Comparison of ENCODE assay signal across 31 cellular contexts in genomic region chr20:13468166-13468565, GRCh38.
"Had no signal": no experiment of that assay in that cellular context is flagged by ENCODE, and none has a peak within 500 bp of the region (broad histone marks: within the 10 kb centered on the region; RNA-seq: fewer than 3 reads in every experiment).

No MANE protein-coding gene starts in this region.

- H3K4me2 ChIP-seq: neural progenitor cell, smooth muscle cell had no signal

- H3K9ac ChIP-seq: neural progenitor cell had no signal

- FAIRE-seq: pancreas had no signal

- H3K9me3 ChIP-seq: pancreas, prostate gland, right lobe of liver, sigmoid colon, suprapubic skin, testis, tibial artery, upper lobe of right lung, uterus had no signal

- H3K36me3 Mint-ChIP-seq: natural killer cell had no signal

- H3K27me3 Mint-ChIP-seq: naive thymus-derived CD4-positive, alpha-beta T cell; stimulated activated memory B cell treated with anti-CD40 and anti-IgM and Interleukin-4, amounts not matched to agents 10 μg/mL and 1 μg/mL and 100 μg/mL, for 72 hours; stimulated activated naive CD8-positive, alpha-beta T cell treated with anti-CD3 and anti-CD28 coated beads, Interleukin-15, amount 100 ng/mL, for 72 hours; type B pancreatic cell had no signal

- H3K4me1 ChIP-seq: neural progenitor cell, pancreas, prostate gland, right lobe of liver, spleen, suprapubic skin, testis, tibial artery, transverse colon, upper lobe of right lung, uterus had no signal

- H2AFZ ChIP-seq: neural progenitor cell had no signal

- DNase-seq: naive thymus-derived CD4-positive, alpha-beta T cell; natural killer cell; occipital lobe; pancreas; retina; right cardiac atrium; right lobe of liver; sigmoid colon; spleen; stimulated activated CD4-positive, alpha-beta T cell treated with anti-CD3 and anti-CD28 coated beads, Interleukin-12 subunit alpha, Interleukin-12 subunit beta, amount 100 ng/mL, for 4 hours; stimulated activated CD4-positive, alpha-beta T cell treated with anti-CD3 and anti-CD28 coated beads, Interleukin-1b, Interleukin-23, amount 100 ng/mL, for 48 hours; stimulated activated CD4-positive, alpha-beta T cell treated with anti-CD3 and anti-CD28 coated beads, Interleukin-4, amount 100 ng/mL, for 1 hour; stimulated activated CD4-positive, alpha-beta T cell treated with anti-CD3 and anti-CD28 coated beads, Interleukin-4, amount 100 ng/mL, for 4 hours; stimulated activated CD8-positive, alpha-beta memory T cell treated with anti-CD3 and anti-CD28 coated beads, Interleukin-4, amount 100 ng/mL, for 48 hours; stimulated activated naive CD4-positive, alpha-beta T cell; stimulated activated naive CD8-positive, alpha-beta T cell treated with anti-CD3 and anti-CD28 coated beads, Interleukin-15, amount 100 ng/mL, for 72 hours; stimulated activated naive CD8-positive, alpha-beta T cell treated with anti-CD3 and anti-CD28 coated beads, Interleukin-15, Interleukin-2, amounts not matched to agents 100 U/mL and 50 U/mL, for 24 hours; substantia nigra; testis; tibial artery; transverse colon; upper lobe of right lung; uterus had no signal

- H3K36me3 ChIP-seq: neural progenitor cell, pancreas, prostate gland, right lobe of liver, sigmoid colon, suprapubic skin, tibial artery, transverse colon, upper lobe of right lung, uterus had no signal

- H3K4me3 ChIP-seq: neural progenitor cell, pancreas, prostate gland, right lobe of liver, sigmoid colon, skin epidermis, smooth muscle cell, spleen, suprapubic skin, testis, tibial artery, transverse colon, upper lobe of right lung, uterus had no signal

- H3K4me1 Mint-ChIP-seq: naive thymus-derived CD4-positive, alpha-beta T cell; natural killer cell; nephron; neural progenitor cell; stimulated activated memory B cell treated with anti-CD40 and anti-IgM and Interleukin-4, amounts not matched to agents 10 μg/mL and 1 μg/mL and 100 μg/mL, for 72 hours; stimulated activated naive CD8-positive, alpha-beta T cell treated with anti-CD3 and anti-CD28 coated beads, Interleukin-15, amount 100 ng/mL, for 72 hours had no signal

- H3K27ac ChIP-seq: neural progenitor cell, pancreas, prostate gland, right lobe of liver, sigmoid colon, skin epidermis, spleen, suprapubic skin, testis, tibial artery, transverse colon, upper lobe of right lung, uterus had no signal

- H3K27ac Mint-ChIP-seq: natural killer cell; nephron; neural progenitor cell; stimulated activated memory B cell treated with anti-CD40 and anti-IgM and Interleukin-4, amounts not matched to agents 10 μg/mL and 1 μg/mL and 100 μg/mL, for 72 hours; stimulated activated naive CD8-positive, alpha-beta T cell treated with anti-CD3 and anti-CD28 coated beads, Interleukin-15, amount 100 ng/mL, for 72 hours; type B pancreatic cell had no signal

- H3K9me3 Mint-ChIP-seq: natural killer cell had no signal

- H3K4me3 Mint-ChIP-seq: naive thymus-derived CD4-positive, alpha-beta T cell; natural killer cell; nephron; neural progenitor cell; stimulated activated memory B cell treated with anti-CD40 and anti-IgM and Interleukin-4, amounts not matched to agents 10 μg/mL and 1 μg/mL and 100 μg/mL, for 72 hours; stimulated activated naive CD8-positive, alpha-beta T cell treated with anti-CD3 and anti-CD28 coated beads, Interleukin-15, amount 100 ng/mL, for 72 hours; type B pancreatic cell had no signal

- H3K27me3 ChIP-seq: neural progenitor cell, pancreas, right lobe of liver, sigmoid colon, spleen, suprapubic skin, testis, tibial artery, transverse colon, upper lobe of right lung, uterus had no signal
